In the genomic region with DNA sequence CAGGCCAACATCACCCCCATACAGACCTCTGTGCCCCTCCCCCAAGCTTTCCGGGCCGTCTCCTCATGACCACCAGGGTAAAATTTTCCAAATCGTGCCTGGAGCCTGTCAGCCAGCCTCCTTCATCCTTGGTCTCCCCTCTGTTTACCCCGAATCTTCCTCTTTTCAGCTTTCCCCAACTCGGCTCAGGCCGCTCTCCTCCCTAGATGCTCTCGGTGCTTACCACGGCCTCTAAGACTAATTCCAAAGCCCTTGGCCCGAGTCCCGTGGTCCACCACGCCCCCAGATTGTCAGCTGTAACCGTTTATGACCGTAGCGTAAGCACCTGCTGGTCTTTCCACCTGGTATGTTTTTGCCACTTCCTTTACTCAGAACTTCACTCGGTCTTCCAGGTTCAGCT, we compare ENCODE assay signal across 11 cellular contexts. TPM values are rescaled to one million over a fixed set of nuclear protein-coding genes. Genes with fewer than 3 reads are reported as not detected.
DNase-seq lines count a peak whose midpoint lies in the region; ATAC-seq and TF ChIP-seq lines count a peak whose summit lies in the region.
"Had no signal": no experiment of that assay in that cellular context is flagged by ENCODE, and none has a peak within 500 bp of the region (broad histone marks: within the 10 kb centered on the region; RNA-seq: fewer than 3 reads in every experiment).

No MANE protein-coding gene starts in this region.

- peak overlapping the region; percentile 85 for H3K4me2 ChIP-seq in smooth muscle cell

- H3K79me2 ChIP-seq in smooth muscle cell (ENCODE audit: low read depth) = no peaks in the 10 kb centered on the region

- peak overlapping the region; percentile 32 to 35 for H3K4me3 ChIP-seq in duodenal mucosa (ENCODE audit: low read depth in 1 of 2, low read length in 2 of 2)
- H3K4me3 ChIP-seq in smooth muscle cell = no peak overlapping the region

- peak; percentile 51 for DNase-seq in activated CD8-positive, alpha-beta memory T cell treated with anti-CD3 and anti-CD28 coated beads, Interleukin-2, amount 50 U/mL, for 48 hours
- no peak for DNase-seq in activated CD8-positive, alpha-beta memory T cell treated with anti-CD3 and anti-CD28 coated beads for 24 hours
- DNase-seq in NCI-H146 treated with DMSO at 0.1 percent for 48 hours (lab: John Stamatoyannopoulos, UW; ENCODE audit: unreplicated experiment) (peak; percentile 0), smooth muscle cell (lab: John Stamatoyannopoulos, UW; ENCODE audit: unreplicated experiment) (no peak)
- DNase-seq: activated naive CD4-positive, alpha-beta T cell; islet precursor cell; NCI-H2029 treated with DMSO at 0.1 percent for 48 hours had no signal

- no peak overlapping the region for H2AFZ ChIP-seq in smooth muscle cell (ENCODE audit: low read depth)

- peaks cover 32 to 47% of the 10 kb centered on the region in 2 donors for H3K4me1 ChIP-seq in duodenal mucosa (ENCODE audit: control insufficient read depth in 1 of 2, insufficient read depth in 2 of 2, low read length in 2 of 2)
- H3K4me1 ChIP-seq in smooth muscle cell (ENCODE audit: low read depth) = peaks cover 2% of the 10 kb centered on the region

- no peaks in the 10 kb centered on the region for H3F3A ChIP-seq in smooth muscle cell (ENCODE audit: low read depth)

- no peaks in the 10 kb centered on the region for H3K9me3 ChIP-seq in duodenal mucosa (ENCODE audit: control insufficient read depth in 1 of 2, low read length in 2 of 2)
- H3K9me3 ChIP-seq in smooth muscle cell (replicated peaks; ENCODE audit: low read depth) = no peaks in the 10 kb centered on the region

- H3K27ac ChIP-seq in duodenal mucosa (ENCODE audit: low read depth, low read length) (no peak overlapping the region), smooth muscle cell (ENCODE audit: low read depth) (no peak overlapping the region)

- H3K27me3 ChIP-seq in duodenal mucosa (ENCODE audit: control insufficient read depth in 1 of 2, insufficient read depth in 2 of 2, low read length in 2 of 2) (peaks cover 10 to 17% of the 10 kb centered on the region in 2 donors), smooth muscle cell (ENCODE audit: low read depth) (peaks cover 39% of the 10 kb centered on the region)

- H3K36me3 ChIP-seq in duodenal mucosa (ENCODE audit: control insufficient read depth in 1 of 2, insufficient read depth in 2 of 2, low read length in 2 of 2) = no peaks in the 10 kb centered on the region
- no peaks in the 10 kb centered on the region for H3K36me3 ChIP-seq in smooth muscle cell (ENCODE audit: low read depth)

- no peak for TF ChIP-seq CTCF in smooth muscle cell (IDR thresholded peaks at IDR 0.05; ENCODE audit: borderline replicate concordance, insufficient read depth, poor library complexity, severe bottlenecking)

- H3K9ac ChIP-seq in duodenal mucosa (ENCODE audit: low read depth in 1 of 2, low read length in 2 of 2) (no peak overlapping the region), smooth muscle cell (ENCODE audit: low read depth) (no peak overlapping the region)

- ATAC-seq in HG02981 (IDR thresholded peaks at IDR 0.05; ENCODE audit: unreplicated experiment) (no peak), HG02973 (IDR thresholded peaks at IDR 0.05; ENCODE audit: unreplicated experiment) (no peak), GM21529 (IDR thresholded peaks at IDR 0.05; ENCODE audit: unreplicated experiment) (no peak)

- WGBS in smooth muscle cell (ENCODE audit: low lambda C conversion rate) = 64% methylated on average over 15 of the region's 15 CpGs

- peaks cover 9% of the 10 kb centered on the region for H4K20me1 ChIP-seq in smooth muscle cell (ENCODE audit: low read depth)

RNA-seq across cellular contexts. Expression of a gene that starts 1.4 kb away (rescaled TPM):
- not detected in 2 replicates for total RNA-seq in smooth muscle cell
- not detected in 2 replicates for polyA plus RNA-seq in smooth muscle cell

RNA-seq across cellular contexts. Expression of a gene that starts 7.6 kb away (rescaled TPM):
- 7.8 TPM in 2 replicates for total RNA-seq in smooth muscle cell
- 31.7 and 35.8 TPM in 2 replicates for polyA plus RNA-seq in smooth muscle cell

RNA-seq across cellular contexts. Expression of a gene that starts 46.0 kb away (rescaled TPM):
- total RNA-seq in smooth muscle cell = 146 and 197 TPM in 2 replicates
- polyA plus RNA-seq in smooth muscle cell = 164 and 226 TPM in 2 replicates

RNA-seq across cellular contexts. Expression of a gene that starts 46.3 kb away (rescaled TPM):
- total RNA-seq in smooth muscle cell = 11.7 and 16.5 TPM in 2 replicates
- 39.1 and 40.2 TPM in 2 replicates for polyA plus RNA-seq in smooth muscle cell

Comparison
In these comparisons a context has a peak if more than half of its experiments do, and no peak if none do; other contexts are left out.
1. DNase-seq: peak in activated CD8-positive, alpha-beta memory T cell treated with anti-CD3 and anti-CD28 coated beads, Interleukin-2, amount 50 U/mL, for 48 hours (single experiment) and NCI-H146 treated with DMSO at 0.1 percent for 48 hours (single experiment); none in activated CD8-positive, alpha-beta memory T cell treated with anti-CD3 and anti-CD28 coated beads for 24 hours (single experiment) and smooth muscle cell (single experiment).